ENCODE assay signal across 7 cellular contexts in genomic region chr17:46361755-46362154, GRCh38. TPM values are rescaled to one million over a fixed set of nuclear protein-coding genes. Genes with fewer than 3 reads are reported as not detected.
DNase-seq lines count a peak whose midpoint lies in the region; ATAC-seq and TF ChIP-seq lines count a peak whose summit lies in the region.
"Not testable (repeated sequence)": the region's sequence is repeated elsewhere in the genome, so short reads cannot be mapped to it uniquely, and the experiment has no call there.

Gene ARL17B, minus strand, starts transcription at chr17:46361766. Its CDS starts 3,369 bp downstream, at chr17:46358397.

- in situ Hi-C loops in Panc1 (cut with HindIII; ENCODE audit: low pct_unique_long_range_greater_than_20kb, low sequenced_read_pairs): not testable (repeated sequence)

- H3K9me3 ChIP-seq in Panc1 (ENCODE audit: control insufficient read depth, insufficient read depth, low read depth, low read length); mononuclear cell (ENCODE audit: low read depth, low read length): not testable (repeated sequence)

- H3K36me3 ChIP-seq in Panc1 (ENCODE audit: control insufficient read depth, insufficient read depth, low read length): not testable (repeated sequence)

- POLR2A ChIA-PET in Panc1 (lab: Charles Lee): not testable (repeated sequence)

- H3K4me3 ChIP-seq in Panc1 (ENCODE audit: low read depth in 2 of 2, low read length in 2 of 2) (peak within 1 kb of the TSS in 1 of 2 experiments; percentile 21; a peak in 1 of 4 replicates), dorsolateral prefrontal cortex (peak within 1 kb of the TSS in 15 of 59 donors; percentile 20 to 56 (median 37))
- not testable (repeated sequence) for H3K4me3 ChIP-seq in mononuclear cell (ENCODE audit: low read length)

- CTCF ChIA-PET in Panc1 (lab: Charles Lee): not testable (repeated sequence)

- intact Hi-C loops in Panc1 (cut with micrococcal nuclease; ENCODE audit: unreplicated experiment); dorsolateral prefrontal cortex (cut with DNase I): not testable (repeated sequence)

- TSS peak; percentile 86 for BruUV-seq in Panc1 (replicated peaks; lab: Mats Ljungman, UMichigan)

- TF ChIP-seq CTCF in Panc1 (IDR thresholded peaks at IDR 0.05); dorsolateral prefrontal cortex (IDR thresholded peaks at IDR 0.05 in 54 of 56, conservative IDR thresholded peaks at IDR 0.05 in 2 of 56; ENCODE audit: low read depth in 1 of 56, partially characterized antibody in 56 of 56): not testable (repeated sequence)

- not testable (repeated sequence) for H3K4me1 ChIP-seq in Panc1 (ENCODE audit: control insufficient read depth, insufficient read depth, low read length); mononuclear cell (ENCODE audit: insufficient read depth, low read length)

- ATAC-seq in GM19328 (IDR thresholded peaks at IDR 0.05; ENCODE audit: unreplicated experiment) (peak; percentile 98), HG02885 (IDR thresholded peaks at IDR 0.05; ENCODE audit: poor library complexity, unreplicated experiment) (peak; percentile 99), Panc1 (peak; percentile 100)

- not testable (repeated sequence) for DNase-seq in Panc1 (ENCODE audit: low read depth, low spot score)
- DNase-seq in activated CD8-positive, alpha-beta memory T cell treated with anti-CD3 and anti-CD28 coated beads, Interleukin-2, amount 50 U/mL, for 48 hours: peak; percentile 90
- peak; percentile 36 to 96 (median 87) for DNase-seq in dorsolateral prefrontal cortex
- peak; percentile 71 to 97 for DNase-seq in stimulated activated CD4-positive, alpha-beta T cell treated with anti-CD3 and anti-CD28 coated beads, Interleukin-4, amount 100 ng/mL, for 4 hours

- H3K27ac ChIP-seq in Panc1 (ENCODE audit: low read length); dorsolateral prefrontal cortex: not testable (repeated sequence)

- H3K27me3 ChIP-seq in Panc1 (ENCODE audit: control insufficient read depth, insufficient read depth, low read length); dorsolateral prefrontal cortex; mononuclear cell (ENCODE audit: insufficient read depth, low read length): not testable (repeated sequence)

RNA-seq across cellular contexts. Expression of gene ARL17B, which starts in this region (rescaled TPM):
- total RNA-seq in Panc1 (2021; ENCODE audit: unreplicated experiment) (12.7 TPM), dorsolateral prefrontal cortex (10 to 100 TPM in 116 of 120 experiments, 1 to 10 TPM in 4; 7.1 to 54.5 (median 22.6) TPM), mononuclear cell (10.1 TPM)
- polyA plus RNA-seq in Panc1 (2012; ENCODE audit: insufficient read length): 4.7 TPM
